In genomic region chr4:121228851-121229250, GRCh38 we compare ENCODE assay signal across 23 cellular contexts.
"Had no signal": no experiment of that assay in that cellular context is flagged by ENCODE, and none has a peak within 500 bp of the region (broad histone marks: within the 10 kb centered on the region; RNA-seq: fewer than 3 reads in every experiment).

No MANE protein-coding gene starts in this region.

- ATAC-seq: K562, Panc1 had no signal

- FAIRE-seq: HTR-8/SVneo, K562 had no signal

- H3K9me3 Mint-ChIP-seq: IgD-negative memory B cell had no signal

- H3K9me3 ChIP-seq: SK-N-SH had no signal

- DNase-seq: Kasumi-1, MM.1S, NCI-H1092 treated with DMSO at 0.1 percent for 48 hours, NCI-H1436, NCI-H187, NCI-H2029, NCI-H2081 treated with DMSO at 0.1 percent for 48 hours, NCI-H2171, NCI-H226, NCI-H446, NCI-H510A, NCI-H524 treated with DMSO at 0.1 percent for 48 hours, NCI-H69, NCI-H774, SHP77, SK-N-SH had no signal

- H3K27me3 Mint-ChIP-seq: IgD-negative memory B cell had no signal

- H3K27ac ChIP-seq: HL-60, KMS-11, RWPE1 had no signal

- H3K36me3 Mint-ChIP-seq: IgD-negative memory B cell had no signal

- H3K4me3 ChIP-seq: K562 had no signal

- H3K4me3 Mint-ChIP-seq: IgD-negative memory B cell had no signal

- H3K27ac Mint-ChIP-seq: IgD-negative memory B cell had no signal
